Comparison of ENCODE assay signal across 24 cellular contexts in the genomic region with DNA sequence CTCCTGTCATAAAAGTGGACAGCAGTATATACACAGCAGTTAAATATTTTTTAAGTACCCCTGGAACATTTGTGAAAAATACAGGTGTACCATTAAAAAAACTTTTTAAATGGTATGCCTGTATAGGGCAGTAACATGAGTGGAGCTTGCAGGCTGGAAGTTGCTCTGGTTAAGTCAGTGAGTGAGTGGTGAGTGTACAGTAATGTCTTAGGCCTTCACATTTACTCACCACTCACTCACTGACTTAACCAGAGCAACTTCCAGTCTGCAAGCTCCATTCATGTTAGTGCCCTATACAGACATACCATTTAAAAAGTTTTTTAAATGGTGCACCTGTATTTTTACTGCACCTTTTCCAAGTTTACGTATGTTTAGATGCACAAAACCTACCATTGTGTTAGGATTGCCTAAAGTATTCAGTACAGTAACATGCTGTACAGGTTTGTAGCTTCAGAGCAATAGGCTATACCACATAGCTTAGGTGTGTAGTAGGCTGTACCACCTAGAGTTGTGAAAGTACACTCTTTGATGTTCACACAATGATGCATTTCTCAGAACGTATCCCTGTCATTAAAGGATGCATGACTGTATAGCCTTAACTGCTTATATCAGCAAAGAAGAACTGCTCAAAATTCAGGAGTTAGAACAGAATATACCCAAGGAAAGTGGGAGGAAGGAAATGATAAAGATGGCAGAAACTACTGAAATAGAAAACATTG.
DNase-seq lines count a peak whose midpoint lies in the region; ATAC-seq and TF ChIP-seq lines count a peak whose summit lies in the region.
"Had no signal": no experiment of that assay in that cellular context is flagged by ENCODE, and none has a peak within 500 bp of the region (broad histone marks: within the 10 kb centered on the region; RNA-seq: fewer than 3 reads in every experiment).

No MANE protein-coding gene starts in this region.

- in situ Hi-C loops in GM23248 (cut with MboI), result no loop called here

- peak overlapping the region; percentile 18 for H3K4me2 ChIP-seq in GM23248 (ENCODE audit: unreplicated experiment)

- H3K9me3 ChIP-seq in GM23248 (ENCODE audit: low read depth) (no peaks in the 10 kb centered on the region), adrenal gland (replicated peaks in 1 of 3) (no peaks in the 10 kb centered on the region)
- H3K9me3 ChIP-seq: tibial nerve had no signal

- peaks cover 22% of the 10 kb centered on the region for H4K20me1 ChIP-seq in GM23248 (ENCODE audit: insufficient read depth)

- ATAC-seq in GM21515 (IDR thresholded peaks at IDR 0.05; ENCODE audit: unreplicated experiment), result no peak
- ATAC-seq: activated CD8-positive, alpha-beta T cell treated with anti-CD3 and anti-CD28 coated beads for 36 hours; CD8-positive, alpha-beta T cell; K562; stimulated activated naive CD8-positive, alpha-beta T cell treated with anti-CD3 and anti-CD28 coated beads, Interleukin-15, amount 100 ng/mL, for 72 hours had no signal

- H3K27me3 ChIP-seq in GM23248 (replicated peaks; ENCODE audit: insufficient read depth) (no peaks in the 10 kb centered on the region), adrenal gland (no peaks in the 10 kb centered on the region)
- H3K27me3 ChIP-seq: dorsolateral prefrontal cortex, tibial nerve had no signal

- no peak overlapping the region for H2AFZ ChIP-seq in GM23248

- DNase-seq in GM23248, result peak; percentile 78
- DNase-seq in NCI-H226, result peak; percentile 42
- DNase-seq in choroid plexus epithelial cell (ENCODE audit: low read depth), result peak; percentile 28
- peak; percentile 26 for DNase-seq in non-pigmented ciliary epithelial cell (ENCODE audit: low read depth)
- no peak for DNase-seq in adrenal gland
- DNase-seq in NK-92 treated with Interleukin-12 subunit alpha and Interleukin-12 subunit beta, amount 100 ng/mL, for 24 hours (lab: John Stamatoyannopoulos, UW), result no peak
- no peak for DNase-seq in DMS79 treated with DMSO at 0.1 percent for 48 hours (lab: John Stamatoyannopoulos, UW)
- DNase-seq: activated CD8-positive, alpha-beta T cell treated with anti-CD3 and anti-CD28 coated beads for 36 hours; activated naive CD4-positive, alpha-beta T cell; activated T-cell treated with anti-CD3 and anti-CD28 coated beads for 4 hours; anterior cingulate cortex; CD8-positive, alpha-beta T cell; DND-41; dorsolateral prefrontal cortex; H7; MV-4-11; NCI-H2171; NCI-H526 treated with DMSO at 0.1 percent for 48 hours; nucleus accumbens; stimulated activated CD4-positive, alpha-beta T cell treated with anti-CD3 and anti-CD28 coated beads, Interleukin-4, amount 100 ng/mL, for 4 hours; stimulated activated naive CD8-positive, alpha-beta T cell treated with anti-CD3 and anti-CD28 coated beads, Interleukin-15, amount 100 ng/mL, for 72 hours had no signal

- H3K36me3 ChIP-seq in GM23248 (ENCODE audit: low read depth), result no peaks in the 10 kb centered on the region
- H3K36me3 ChIP-seq in adrenal gland (replicated peaks in 1 of 2), result no peaks in the 10 kb centered on the region
- H3K36me3 ChIP-seq: tibial nerve had no signal

- intact Hi-C loops in adrenal gland (cut with DNase I), result no loop called here

- peaks cover 38% of the 10 kb centered on the region for H3F3A ChIP-seq in GM23248 (ENCODE audit: insufficient read depth)

- WGBS in GM23248 (ENCODE audit: low coverage in 1 of 2, low lambda C conversion rate in 2 of 2, missing lambda C conversion rate in 2 of 2), 2 experiments, result 67 to 77% methylated on average over 2 of the region's 2 CpGs
- 93 to 98% (median 96%) methylated on average over 2 of the region's 2 CpGs for WGBS in adrenal gland, 4 donors

- no peak overlapping the region for H3K9ac ChIP-seq in GM23248

- no peak for TF ChIP-seq CTCF in choroid plexus epithelial cell (conservative IDR thresholded peaks at IDR 0.05; ENCODE audit: low read depth, low read length)
- no peak for TF ChIP-seq CTCF in adrenal gland (IDR thresholded peaks at IDR 0.05)

- H3K9me2 ChIP-seq in GM23248 (ENCODE audit: insufficient read depth), result no peaks in the 10 kb centered on the region

- no peak overlapping the region for H3K27ac ChIP-seq in GM23248
- H3K27ac ChIP-seq in adrenal gland, result no peak overlapping the region
- H3K27ac ChIP-seq: dorsolateral prefrontal cortex, tibial nerve had no signal

- H3K79me2 ChIP-seq in GM23248 (ENCODE audit: insufficient read depth), result peaks cover 99% of the 10 kb centered on the region

- H3K4me3 ChIP-seq in GM23248, result no peak overlapping the region
- H3K4me3 ChIP-seq in choroid plexus epithelial cell (ENCODE audit: low read depth, low read length), result no peak overlapping the region
- H3K4me3 ChIP-seq in adrenal gland, result no peak overlapping the region
- H3K4me3 ChIP-seq: dorsolateral prefrontal cortex, K562, tibial nerve had no signal

- H3K4me1 ChIP-seq in GM23248 (ENCODE audit: insufficient read depth) (peaks cover 33% of the 10 kb centered on the region), adrenal gland (replicated peaks in 1 of 2) (peaks cover 0 to 7% of the 10 kb centered on the region in 2 donors)

- no peak for TF ChIP-seq POLR2A in adrenal gland (IDR thresholded peaks at IDR 0.05)

Comparison
In these comparisons a context has a peak if more than half of its experiments do, and no peak if none do; other contexts are left out.
1. DNase-seq: peak in GM23248 (single experiment), NCI-H226 (single experiment), choroid plexus epithelial cell (single experiment) and non-pigmented ciliary epithelial cell (single experiment); none in adrenal gland (0 of 7), NK-92 treated with Interleukin-12 subunit alpha and Interleukin-12 subunit beta, amount 100 ng/mL, for 24 hours (single experiment) and DMS79 treated with DMSO at 0.1 percent for 48 hours (single experiment).